ENCODE assay signal across 24 cellular contexts in genomic region chr4:82525287-82525898, GRCh38. TPM values are rescaled to one million over a fixed set of nuclear protein-coding genes. Genes with fewer than 3 reads are reported as not detected.
A peak's percentile ranks its signal among the peaks of the same experiment; 100 is the strongest.
DNase-seq lines count a peak whose midpoint lies in the region; ATAC-seq and TF ChIP-seq lines count a peak whose summit lies in the region.
"Had no signal": no experiment of that assay in that cellular context is flagged by ENCODE, and none has a peak within 500 bp of the region (broad histone marks: within the 10 kb centered on the region; RNA-seq: fewer than 3 reads in every experiment).

No MANE protein-coding gene starts in this region.

- POLR2A ChIA-PET in Caco-2 (lab: Charles Lee) = no interaction called here

- no peak overlapping the region for H3K27ac ChIP-seq in GM23248
- H3K27ac ChIP-seq in mesendoderm (ENCODE audit: low read depth, low read length) = peak overlapping the region; percentile 80
- H3K27ac ChIP-seq in foreskin keratinocyte = no peak overlapping the region
- H3K27ac ChIP-seq: gastroesophageal sphincter, lower lobe of right lung had no signal

- H3K36me3 Mint-ChIP-seq in Caco-2 (ENCODE audit: insufficient read depth, unreplicated experiment) = peaks cover 5% of the 10 kb centered on the region
- H3K36me3 Mint-ChIP-seq: brain; CD8-positive, alpha-beta memory T cell had no signal

- peak overlapping the region; percentile 56 for H3K56ac ChIP-seq in mesendoderm (ENCODE audit: low read length)

- no peaks in the 10 kb centered on the region for H3K79me1 ChIP-seq in mesendoderm (ENCODE audit: low read length)

- no peak for ATAC-seq in foreskin keratinocyte
- ATAC-seq: activated CD4-positive, alpha-beta T cell treated with anti-CD3 and anti-CD28 coated beads for 36 hours; activated naive CD8-positive, alpha-beta T cell treated with anti-CD3 and anti-CD28 coated beads, Interleukin-2, amount 50 U/mL, for 24 hours; gastroesophageal sphincter; lower lobe of right lung; Panc1 had no signal

- no peaks in the 10 kb centered on the region for H3K27me3 ChIP-seq in Caco-2 (replicated peaks; ENCODE audit: control insufficient read depth, insufficient read depth, low read length)
- 0 out of 2 replicates have a peak, but pooled peaks cover 5% of the 10 kb centered on the region for H3K27me3 ChIP-seq in GM23248 (replicated peaks; ENCODE audit: insufficient read depth)
- H3K27me3 ChIP-seq in adipocyte (replicated peaks; ENCODE audit: control insufficient read depth, insufficient read depth, low read length) = no peaks in the 10 kb centered on the region
- H3K27me3 ChIP-seq in mesendoderm (ENCODE audit: insufficient read depth, low read length, poor library complexity) = no peaks in the 10 kb centered on the region
- H3K27me3 ChIP-seq in foreskin keratinocyte = peaks cover 2% of the 10 kb centered on the region
- H3K27me3 ChIP-seq: gastroesophageal sphincter had no signal

- H3K4me3 ChIP-seq in Caco-2 (ENCODE audit: low read depth, low read length) (no peak overlapping the region), GM23248 (no peak overlapping the region), adipocyte (ENCODE audit: low read length) (no peak overlapping the region), mesendoderm (ENCODE audit: low read length) (no peak overlapping the region)
- H3K4me3 ChIP-seq: gastroesophageal sphincter, lower lobe of right lung had no signal

- H2AFZ ChIP-seq in GM23248 = no peak overlapping the region

- H3K4me3 Mint-ChIP-seq in Caco-2 (ENCODE audit: unreplicated experiment) = no peak overlapping the region
- H3K4me3 Mint-ChIP-seq: activated CD4-positive, alpha-beta T cell treated with anti-CD3 and anti-CD28 coated beads for 36 hours; activated naive CD8-positive, alpha-beta T cell treated with anti-CD3 and anti-CD28 coated beads, Interleukin-2, amount 50 U/mL, for 24 hours; activated T-cell treated with anti-CD3 and anti-CD28 coated beads, Interleukin-2, amount 50 U/mL, for 24 hours; brain; CD8-positive, alpha-beta memory T cell had no signal

- H3K4me2 ChIP-seq in GM23248 (ENCODE audit: unreplicated experiment) (no peak overlapping the region), mesendoderm (ENCODE audit: low read length) (no peak overlapping the region)

- H2BK15ac ChIP-seq in mesendoderm (replicated peaks; ENCODE audit: low read depth) = no peak overlapping the region

- no peaks in the 10 kb centered on the region for H3K79me2 ChIP-seq in GM23248 (ENCODE audit: insufficient read depth)
- H3K79me2 ChIP-seq in mesendoderm (ENCODE audit: control insufficient read depth, insufficient read depth, low read length) = no peaks in the 10 kb centered on the region

- H2BK5ac ChIP-seq in mesendoderm (ENCODE audit: low read length) = peak overlapping the region; percentile 5

- H3K9ac ChIP-seq in GM23248 = no peak overlapping the region
- no peak overlapping the region for H3K9ac ChIP-seq in adipocyte (ENCODE audit: low read length)
- H3K9ac ChIP-seq in mesendoderm (ENCODE audit: low read length) = no peak overlapping the region

- no peaks in the 10 kb centered on the region for H4K20me1 ChIP-seq in GM23248 (ENCODE audit: insufficient read depth)

- H3K9me3 ChIP-seq in Caco-2 = no peaks in the 10 kb centered on the region
- H3K9me3 ChIP-seq in GM23248 (ENCODE audit: low read depth) = no peaks in the 10 kb centered on the region
- H3K9me3 ChIP-seq in adipocyte (ENCODE audit: control insufficient read depth, low read length) = no peaks in the 10 kb centered on the region
- H3K9me3 ChIP-seq: gastroesophageal sphincter, lower lobe of right lung had no signal

- H3K23ac ChIP-seq in mesendoderm (ENCODE audit: low read length) = no peak overlapping the region

- H2BK120ac ChIP-seq in mesendoderm (ENCODE audit: low read depth, low read length) = no peak overlapping the region

- peak overlapping the region; percentile 70 for H3K18ac ChIP-seq in mesendoderm (ENCODE audit: low read length)

- H3K9me3 Mint-ChIP-seq in Caco-2 (ENCODE audit: unreplicated experiment) = no peaks in the 10 kb centered on the region
- H3K9me3 Mint-ChIP-seq: activated naive CD8-positive, alpha-beta T cell treated with anti-CD3 and anti-CD28 coated beads, Interleukin-2, amount 50 U/mL, for 24 hours; activated T-cell treated with anti-CD3 and anti-CD28 coated beads, Interleukin-2, amount 50 U/mL, for 24 hours; brain had no signal

- peak overlapping the region; percentile 19 for H3K27ac Mint-ChIP-seq in Caco-2 (ENCODE audit: unreplicated experiment)
- H3K27ac Mint-ChIP-seq: activated CD4-positive, alpha-beta T cell treated with anti-CD3 and anti-CD28 coated beads for 36 hours; activated naive CD8-positive, alpha-beta T cell treated with anti-CD3 and anti-CD28 coated beads, Interleukin-2, amount 50 U/mL, for 24 hours; activated T-cell treated with anti-CD3 and anti-CD28 coated beads, Interleukin-2, amount 50 U/mL, for 24 hours; CD8-positive, alpha-beta memory T cell had no signal

- H3K36me3 ChIP-seq in Caco-2 (ENCODE audit: control insufficient read depth, insufficient read depth, low read length) = no peaks in the 10 kb centered on the region
- H3K36me3 ChIP-seq in GM23248 (ENCODE audit: low read depth) = no peaks in the 10 kb centered on the region
- no peaks in the 10 kb centered on the region for H3K36me3 ChIP-seq in adipocyte (ENCODE audit: control insufficient read depth, insufficient read depth, low read length, severe bottlenecking)
- H3K36me3 ChIP-seq in mesendoderm (ENCODE audit: control insufficient read depth, insufficient read depth, low read length) = no peaks in the 10 kb centered on the region
- H3K36me3 ChIP-seq: gastroesophageal sphincter, lower lobe of right lung had no signal

- TF ChIP-seq CTCF in Caco-2 (IDR thresholded peaks at IDR 0.05; ENCODE audit: insufficient read depth in 1 of 2, low read depth in 1 of 2, low read length in 1 of 2, severe bottlenecking in 1 of 2, unreplicated experiment in 1 of 2) (no peak), foreskin keratinocyte (conservative IDR thresholded peaks at IDR 0.05) (no peak)

- no TSS peak for BruUV-seq in Caco-2 (replicated peaks; lab: Mats Ljungman, UMichigan)

- no peaks in the 10 kb centered on the region for H3K9me2 ChIP-seq in GM23248 (ENCODE audit: insufficient read depth)

- H4K5ac ChIP-seq in mesendoderm (ENCODE audit: low read length) = no peak overlapping the region

- WGBS in GM23248 (ENCODE audit: low coverage in 1 of 2, low lambda C conversion rate in 2 of 2, missing lambda C conversion rate in 2 of 2), 2 experiments = 13 to 16% methylated on average over 4 of the region's 4 CpGs
- WGBS in mesendoderm (ENCODE audit: extremely low coverage, insufficient coverage, low lambda C conversion rate) = no CpG with 5 or more reads among the region's 4 CpGs

- H3K4ac ChIP-seq in mesendoderm (ENCODE audit: low read depth, low read length) = no peak overlapping the region

- H3K27me3 Mint-ChIP-seq in Caco-2 (ENCODE audit: insufficient read depth, unreplicated experiment) = no peaks in the 10 kb centered on the region
- H3K27me3 Mint-ChIP-seq: progenitor cell of endocrine pancreas had no signal

- CTCF ChIA-PET in Caco-2 (lab: Charles Lee) = interaction anchor here (1.3 kb wide), 1 partner anchor 55 kb away, joined by 3 read pairs; no protein-coding TSS in a partner anchor

- peaks cover 27% of the 10 kb centered on the region for H3K4me1 Mint-ChIP-seq in Caco-2 (ENCODE audit: low read depth, unreplicated experiment)
- H3K4me1 Mint-ChIP-seq: activated CD4-positive, alpha-beta T cell treated with anti-CD3 and anti-CD28 coated beads for 36 hours; activated naive CD8-positive, alpha-beta T cell treated with anti-CD3 and anti-CD28 coated beads, Interleukin-2, amount 50 U/mL, for 24 hours; CD8-positive, alpha-beta memory T cell had no signal

- no peak overlapping the region for H2AK5ac ChIP-seq in mesendoderm (ENCODE audit: low read length)

- intact Hi-C loops in Caco-2 (cut with micrococcal nuclease; ENCODE audit: unreplicated experiment) = loop anchor here (2.0 to 5.0 kb wide), 2 partner anchors 37 to 49 kb away; partner anchors contain the start of gene TMEM150C

- in situ Hi-C loops in GM23248 (cut with MboI) = no loop called here

- no peak overlapping the region for H4K8ac ChIP-seq in mesendoderm (ENCODE audit: low read depth, low read length)

- peaks cover 9% of the 10 kb centered on the region for H3F3A ChIP-seq in GM23248 (ENCODE audit: insufficient read depth)

- DNase-seq in Caco-2 = peak; percentile 24 to 44
- peak; percentile 29 for DNase-seq in GM23248
- peak; percentile 31 for DNase-seq in adipocyte (ENCODE audit: low read depth)
- peak; percentile 18 for DNase-seq in mesendoderm
- DNase-seq in LoVo (ENCODE audit: low spot score) = no peak
- DNase-seq in foreskin keratinocyte = no peak
- no peak for DNase-seq in stimulated activated CD4-positive, alpha-beta T cell treated with anti-CD3 and anti-CD28 coated beads, Interleukin-1b, Interleukin-23, amount 100 ng/mL, for 48 hours
- DNase-seq: activated CD4-positive, alpha-beta T cell treated with anti-CD3 and anti-CD28 coated beads for 36 hours; activated CD8-positive, alpha-beta memory T cell treated with anti-CD3 and anti-CD28 coated beads for 24 hours; activated gamma-delta T cell treated with Interleukin-2 at 50 U/mL for 16 hours; activated naive CD8-positive, alpha-beta T cell treated with anti-CD3 and anti-CD28 coated beads, Interleukin-2, amount 50 U/mL, for 24 hours; activated T-cell treated with anti-CD3 and anti-CD28 coated beads, Interleukin-2, amount 50 U/mL, for 24 hours; CD8-positive, alpha-beta memory T cell; DMS53; lower lobe of right lung; NCI-H1105 treated with DMSO at 0.1 percent for 48 hours; NCI-H2107; NK-92 treated with Interleukin-12 subunit alpha and Interleukin-12 subunit beta, amount 100 ng/mL, for 24 hours had no signal

- H3K4me1 ChIP-seq in Caco-2 (peaks cover 24% of the 10 kb centered on the region), GM23248 (ENCODE audit: insufficient read depth) (peaks cover 6% of the 10 kb centered on the region; the same call in 1 of the 2 replicates), adipocyte (ENCODE audit: control insufficient read depth, insufficient read depth, low read length) (peaks cover 6% of the 10 kb centered on the region), mesendoderm (ENCODE audit: control insufficient read depth, low read depth, low read length) (peaks cover 8% of the 10 kb centered on the region), foreskin keratinocyte (no peaks in the 10 kb centered on the region)
- H3K4me1 ChIP-seq: gastroesophageal sphincter, lower lobe of right lung had no signal

RNA-seq across cellular contexts. Expression of gene TMEM150C, which starts 36.4 kb away (rescaled TPM):
- total RNA-seq in Caco-2 (2022) = 5.0 and 5.7 TPM in 2 replicates
- under 0.01 and 0.22 TPM in 2 replicates for total RNA-seq in GM23248 (2014; rRNA removed; shearing (Covaris generic))
- polyA plus RNA-seq in GM23248 (2016; fragmentation: Nextera tagmentation; extraction: Ambion mirVana) = 0.44 and 0.84 TPM in 2 replicates
- 2.0 TPM for polyA plus RNA-seq in mesendoderm (2013, experiment 1 of 2)
- 1.6 TPM for polyA plus RNA-seq in mesendoderm (2013, experiment 2 of 2)
- 0.14 TPM in 2 replicates for total RNA-seq in foreskin keratinocyte
- 0.04 and 0.07 TPM in 2 replicates for polyA plus RNA-seq in foreskin keratinocyte
- total RNA-seq: activated CD4-positive, alpha-beta T cell treated with anti-CD3 and anti-CD28 coated beads for 36 hours; CD8-positive, alpha-beta memory T cell; LHCN-M2; T-helper 1 cell treated with Interleukin-12 subunit alpha and Interleukin-12 subunit beta and Interleukin-4 antibody, amounts not matched to agents 30 ng/mL and 1 ng/mL, for 36 hours had no signal

Comparison
In these comparisons a context has a peak if more than half of its experiments do, and no peak if none do; other contexts are left out.
1. DNase-seq: peak in Caco-2 (2 of 2), GM23248 (single experiment), adipocyte (single experiment) and mesendoderm (single experiment); none in LoVo (single experiment), foreskin keratinocyte (0 of 2) and stimulated activated CD4-positive, alpha-beta T cell treated with anti-CD3 and anti-CD28 coated beads, Interleukin-1b, Interleukin-23, amount 100 ng/mL, for 48 hours (single experiment).